Comparison of ENCODE assay signal across 1 cellular context in the genomic region with DNA sequence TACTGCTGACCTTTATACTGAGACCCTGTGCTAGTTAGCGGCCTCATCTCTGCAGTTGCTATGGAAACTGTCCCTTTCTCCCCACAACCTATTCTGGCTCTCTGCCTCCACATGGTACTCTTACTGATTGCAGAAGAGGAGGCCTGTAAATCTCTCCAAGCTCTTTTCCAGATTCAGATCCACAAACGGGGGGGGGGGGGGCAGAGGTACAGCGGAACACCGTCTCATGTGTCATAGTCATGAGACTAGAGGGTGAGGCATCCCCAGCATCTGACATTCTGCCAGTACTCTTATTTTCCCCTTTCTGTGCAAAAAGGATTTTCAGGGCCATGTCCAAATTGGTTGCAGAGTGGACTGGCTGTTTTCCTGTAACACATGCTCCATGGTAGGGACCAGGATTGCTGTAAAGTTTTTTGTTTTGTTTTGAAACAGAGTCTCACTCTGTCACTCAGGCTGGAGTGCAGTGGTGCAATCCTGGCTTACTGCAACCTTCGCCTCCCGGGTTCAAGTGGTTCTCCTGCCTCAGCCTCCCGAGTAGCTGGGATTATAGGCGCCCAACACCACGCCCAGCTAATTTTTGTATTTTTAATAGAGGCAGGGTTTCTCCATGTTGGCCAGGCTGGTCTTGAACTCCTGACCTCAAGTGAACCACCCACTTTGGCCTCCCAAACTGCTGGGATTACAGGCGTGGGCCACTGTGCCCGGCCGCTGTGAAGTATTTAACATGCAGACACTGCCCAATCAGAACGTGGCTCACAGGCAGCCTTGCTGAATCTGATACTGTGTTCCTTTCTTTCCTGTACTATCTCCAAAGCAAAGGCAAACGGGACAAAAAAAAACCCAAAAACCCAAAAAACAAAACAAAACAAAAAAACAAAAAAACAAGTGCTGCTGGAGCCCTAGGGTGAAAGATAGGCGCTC.
TF ChIP-seq lines count a peak whose summit lies in the region.

No MANE protein-coding gene starts in this region.

TF ChIP-seq in K562, 482 proteins besides CTCF, POLR2A, EP300 and RAD21 (continues in another document):
- TF ChIP-seq PHF8 (IDR thresholded peaks at IDR 0.05; ENCODE audit: borderline replicate concordance, low read length) = 0 out of 2 replicates have a peak, but pooled peaks have one; percentile 3
- TF ChIP-seq BCOR (IDR thresholded peaks at IDR 0.05) = 0 out of 2 replicates have a peak, but pooled peaks have one; percentile 28
- no peak for TF ChIP-seq KDM5B (IDR thresholded peaks at IDR 0.05; ENCODE audit: insufficient replicate concordance, low read depth, low read length)
- peak; percentile 85 for TF ChIP-seq RFX1 (IDR thresholded peaks at IDR 0.05)
- TF ChIP-seq ZBTB40 (IDR thresholded peaks at IDR 0.05) = peak; percentile 57
- no peak for TF ChIP-seq ZBTB40 (CRISPR knock-in tag; IDR thresholded peaks at IDR 0.05)
- peak; percentile 37; the same call in 1 of the 2 replicates for TF ChIP-seq NFRKB (IDR thresholded peaks at IDR 0.05; ENCODE audit: low read depth)
- TF ChIP-seq, protein P1, sequence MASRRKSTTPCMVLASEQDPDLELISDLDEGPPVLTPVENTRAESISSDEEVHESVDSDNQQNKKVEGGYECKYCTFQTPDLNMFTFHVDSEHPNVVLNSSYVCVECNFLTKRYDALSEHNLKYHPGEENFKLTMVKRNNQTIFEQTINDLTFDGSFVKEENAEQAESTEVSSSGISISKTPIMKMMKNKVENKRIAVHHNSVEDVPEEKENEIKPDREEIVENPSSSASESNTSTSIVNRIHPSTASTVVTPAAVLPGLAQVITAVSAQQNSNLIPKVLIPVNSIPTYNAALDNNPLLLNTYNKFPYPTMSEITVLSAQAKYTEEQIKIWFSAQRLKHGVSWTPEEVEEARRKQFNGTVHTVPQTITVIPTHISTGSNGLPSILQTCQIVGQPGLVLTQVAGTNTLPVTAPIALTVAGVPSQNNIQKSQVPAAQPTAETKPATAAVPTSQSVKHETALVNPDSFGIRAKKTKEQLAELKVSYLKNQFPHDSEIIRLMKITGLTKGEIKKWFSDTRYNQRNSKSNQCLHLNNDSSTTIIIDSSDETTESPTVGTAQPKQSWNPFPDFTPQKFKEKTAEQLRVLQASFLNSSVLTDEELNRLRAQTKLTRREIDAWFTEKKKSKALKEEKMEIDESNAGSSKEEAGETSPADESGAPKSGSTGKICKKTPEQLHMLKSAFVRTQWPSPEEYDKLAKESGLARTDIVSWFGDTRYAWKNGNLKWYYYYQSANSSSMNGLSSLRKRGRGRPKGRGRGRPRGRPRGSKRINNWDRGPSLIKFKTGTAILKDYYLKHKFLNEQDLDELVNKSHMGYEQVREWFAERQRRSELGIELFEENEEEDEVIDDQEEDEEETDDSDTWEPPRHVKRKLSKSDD (conservative IDR thresholded peaks at IDR 0.05; ENCODE audit: low read length) = no peak
- TF ChIP-seq SMARCA5 (IDR thresholded peaks at IDR 0.05) = 0 out of 2 replicates have a peak, but pooled peaks have one; percentile 13
- TF ChIP-seq, protein P2, sequence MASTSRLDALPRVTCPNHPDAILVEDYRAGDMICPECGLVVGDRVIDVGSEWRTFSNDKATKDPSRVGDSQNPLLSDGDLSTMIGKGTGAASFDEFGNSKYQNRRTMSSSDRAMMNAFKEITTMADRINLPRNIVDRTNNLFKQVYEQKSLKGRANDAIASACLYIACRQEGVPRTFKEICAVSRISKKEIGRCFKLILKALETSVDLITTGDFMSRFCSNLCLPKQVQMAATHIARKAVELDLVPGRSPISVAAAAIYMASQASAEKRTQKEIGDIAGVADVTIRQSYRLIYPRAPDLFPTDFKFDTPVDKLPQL (IDR thresholded peaks at IDR 0.05; ENCODE audit: extremely low read depth, insufficient read length) = no peak
- peak; percentile 54; the same call in 1 of the 2 replicates for TF ChIP-seq FOXJ2 (tag; IDR thresholded peaks at IDR 0.05)
- TF ChIP-seq HDAC1 (IDR thresholded peaks at IDR 0.05) = peak in 1 of 2 experiments; percentile 51; a peak in 1 of 4 replicates
- TF ChIP-seq ARNT (IDR thresholded peaks at IDR 0.05) = peak; percentile 34 to 44; a peak in 2 of 4 replicates
- peak; percentile 27 for TF ChIP-seq NBN (IDR thresholded peaks at IDR 0.05; ENCODE audit: low read depth)
- TF ChIP-seq HDGF (IDR thresholded peaks at IDR 0.05) = peak; percentile 64; the same call in 1 of the 2 replicates
- TF ChIP-seq SNIP1 (IDR thresholded peaks at IDR 0.05; ENCODE audit: low read depth) = 0 out of 2 replicates have a peak, but pooled peaks have one; percentile 20
- TF ChIP-seq MITF (IDR thresholded peaks at IDR 0.05) = 0 out of 2 replicates have a peak, but pooled peaks have one; percentile 29
- no peak for TF ChIP-seq ZNF324 (CRISPR knock-in tag; IDR thresholded peaks at IDR 0.05)
- TF ChIP-seq CEBPG (CRISPR knock-in tag; IDR thresholded peaks at IDR 0.05) = no peak
- peak in 1 of 2 experiments; percentile 46; a peak in 2 of 4 replicates for TF ChIP-seq CEBPG (tag; conservative IDR thresholded peaks at IDR 0.05 in 1 of 2, IDR thresholded peaks at IDR 0.05 in 1 of 2)
- 0 out of 2 replicates have a peak, but pooled peaks have one; percentile 11 for TF ChIP-seq CREM (IDR thresholded peaks at IDR 0.05; ENCODE audit: low read depth)
- TF ChIP-seq SMARCA4 (IDR thresholded peaks at IDR 0.05) = peak; percentile 19; the same call in 1 of the 2 replicates
- no peak for TF ChIP-seq ZNF212 (CRISPR knock-in tag; IDR thresholded peaks at IDR 0.05)
- peak; percentile 42; the same call in 1 of the 2 replicates for TF ChIP-seq MIER1 (IDR thresholded peaks at IDR 0.05; ENCODE audit: low read depth)
- TF ChIP-seq POLR2B (IDR thresholded peaks at IDR 0.05; ENCODE audit: low read depth, partially characterized antibody) = peak; percentile 14
- TF ChIP-seq, protein P3, sequence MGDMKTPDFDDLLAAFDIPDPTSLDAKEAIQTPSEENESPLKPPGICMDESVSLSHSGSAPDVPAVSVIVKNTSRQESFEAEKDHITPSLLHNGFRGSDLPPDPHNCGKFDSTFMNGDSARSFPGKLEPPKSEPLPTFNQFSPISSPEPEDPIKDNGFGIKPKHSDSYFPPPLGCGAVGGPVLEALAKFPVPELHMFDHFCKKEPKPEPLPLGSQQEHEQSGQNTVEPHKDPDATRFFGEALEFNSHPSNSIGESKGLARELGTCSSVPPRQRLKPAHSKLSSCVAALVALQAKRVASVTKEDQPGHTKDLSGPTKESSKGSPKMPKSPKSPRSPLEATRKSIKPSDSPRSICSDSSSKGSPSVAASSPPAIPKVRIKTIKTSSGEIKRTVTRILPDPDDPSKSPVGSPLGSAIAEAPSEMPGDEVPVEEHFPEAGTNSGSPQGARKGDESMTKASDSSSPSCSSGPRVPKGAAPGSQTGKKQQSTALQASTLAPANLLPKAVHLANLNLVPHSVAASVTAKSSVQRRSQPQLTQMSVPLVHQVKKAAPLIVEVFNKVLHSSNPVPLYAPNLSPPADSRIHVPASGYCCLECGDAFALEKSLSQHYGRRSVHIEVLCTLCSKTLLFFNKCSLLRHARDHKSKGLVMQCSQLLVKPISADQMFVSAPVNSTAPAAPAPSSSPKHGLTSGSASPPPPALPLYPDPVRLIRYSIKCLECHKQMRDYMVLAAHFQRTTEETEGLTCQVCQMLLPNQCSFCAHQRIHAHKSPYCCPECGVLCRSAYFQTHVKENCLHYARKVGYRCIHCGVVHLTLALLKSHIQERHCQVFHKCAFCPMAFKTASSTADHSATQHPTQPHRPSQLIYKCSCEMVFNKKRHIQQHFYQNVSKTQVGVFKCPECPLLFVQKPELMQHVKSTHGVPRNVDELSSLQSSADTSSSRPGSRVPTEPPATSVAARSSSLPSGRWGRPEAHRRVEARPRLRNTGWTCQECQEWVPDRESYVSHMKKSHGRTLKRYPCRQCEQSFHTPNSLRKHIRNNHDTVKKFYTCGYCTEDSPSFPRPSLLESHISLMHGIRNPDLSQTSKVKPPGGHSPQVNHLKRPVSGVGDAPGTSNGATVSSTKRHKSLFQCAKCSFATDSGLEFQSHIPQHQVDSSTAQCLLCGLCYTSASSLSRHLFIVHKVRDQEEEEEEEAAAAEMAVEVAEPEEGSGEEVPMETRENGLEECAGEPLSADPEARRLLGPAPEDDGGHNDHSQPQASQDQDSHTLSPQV (IDR thresholded peaks at IDR 0.05) = 0 out of 2 replicates have a peak, but pooled peaks have one; percentile 31
- TF ChIP-seq MLLT1 (IDR thresholded peaks at IDR 0.05) = peak; percentile 52 to 75; a peak in 3 of 4 replicates
- peak; percentile 15; the same call in 1 of the 2 replicates for TF ChIP-seq HDAC2 (IDR thresholded peaks at IDR 0.05)
- TF ChIP-seq U2AF2 (optimal IDR thresholded peaks at IDR 0.05; ENCODE audit: low read depth, low read length) = no peak
- TF ChIP-seq PHB (CRISPR knock-in tag; IDR thresholded peaks at IDR 0.05) = no peak
- TF ChIP-seq ZFX (CRISPR knock-in tag; IDR thresholded peaks at IDR 0.05) = peak; percentile 27; the same call in 1 of the 2 replicates
- no peak for TF ChIP-seq SIN3A (IDR thresholded peaks at IDR 0.05; ENCODE audit: borderline replicate concordance in 2 of 2, control insufficient read depth in 1 of 2, low read depth in 2 of 2, low read length in 2 of 2)
- TF ChIP-seq NFXL1 (CRISPR knock-in tag; IDR thresholded peaks at IDR 0.05) = no peak
- TF ChIP-seq EP400 (IDR thresholded peaks at IDR 0.05) = 0 out of 2 replicates have a peak, but pooled peaks have one; percentile 14
- TF ChIP-seq SIRT6 (IDR thresholded peaks at IDR 0.05; ENCODE audit: low read depth, low read length) = no peak
- peak; percentile 67 for TF ChIP-seq FOSL1 (tag; conservative IDR thresholded peaks at IDR 0.05)
- TF ChIP-seq MAFG (tag; conservative IDR thresholded peaks at IDR 0.05) = no peak
